Comparison of ENCODE assay signal across 8 cellular contexts in genomic region chr12:68610435-68611093, GRCh38. TPM values are rescaled to one million over a fixed set of nuclear protein-coding genes. Genes with fewer than 3 reads are reported as not detected.
A peak's percentile ranks its signal among the peaks of the same experiment; 100 is the strongest.
DNase-seq lines count a peak whose midpoint lies in the region; ATAC-seq lines count a peak whose summit lies in the region.

RAP1B (plus strand) TSS chr12:68610899; CDS start chr12:68648725, 37,826 bp downstream.

- peak within 1 kb of the TSS; percentile 97 for H3K9ac ChIP-seq in endocrine pancreas (ENCODE audit: control insufficient read depth, insufficient read depth, low read length)
- H3K9ac ChIP-seq in mesendoderm (ENCODE audit: low read length): peak within 1 kb of the TSS; percentile 93

- H3K23ac ChIP-seq in mesendoderm (ENCODE audit: low read length): peak within 1 kb of the TSS; percentile 15

- WGBS in mesendoderm (ENCODE audit: extremely low coverage, insufficient coverage, low lambda C conversion rate): no CpG with 5 or more reads among the region's 83 CpGs

- DNase-seq in COLO829 (ENCODE audit: low spot score) (peak; percentile 68), HT-29 (ENCODE audit: low spot score) (peak; percentile 86), NOMO-1 treated with DMSO at 0.1 percent for 48 hours (lab: John Stamatoyannopoulos, UW; ENCODE audit: unreplicated experiment) (peak; percentile 83), mesendoderm (peak; percentile 93)
- DNase-seq in activated CD8-positive, alpha-beta memory T cell treated with anti-CD3 and anti-CD28 coated beads, Interleukin-2, amount 10 ng/mL, durations not matched to agents 7 days and 5 days: peak; percentile 92
- DNase-seq in stimulated activated CD8-positive, alpha-beta memory T cell treated with anti-CD3 and anti-CD28 coated beads, Interleukin-12 subunit alpha, Interleukin-12 subunit beta, amount 100 ng/mL, for 4 hours (ENCODE audit: low read depth): peak; percentile 85

- peak within 1 kb of the TSS; percentile 96 for H2BK120ac ChIP-seq in mesendoderm (ENCODE audit: low read depth, low read length)

- H3K4me1 ChIP-seq in endocrine pancreas (ENCODE audit: control insufficient read depth, insufficient read depth, low read length) (peaks cover 19% of the 10 kb centered on the region), mesendoderm (ENCODE audit: control insufficient read depth, low read depth, low read length) (peaks cover 4% of the 10 kb centered on the region)

- peak within 1 kb of the TSS; percentile 100 for H3K27ac ChIP-seq in mesendoderm (ENCODE audit: low read depth, low read length)

- no peaks in the 10 kb centered on the region for H3K27me3 Mint-ChIP-seq in activated CD8-positive, alpha-beta memory T cell treated with anti-CD3 and anti-CD28 coated beads, Interleukin-2, amount 10 ng/mL, durations not matched to agents 7 days and 5 days

- H3K79me1 ChIP-seq in mesendoderm (ENCODE audit: low read length): no peaks in the 10 kb centered on the region

- ATAC-seq in GM21360 (IDR thresholded peaks at IDR 0.05; ENCODE audit: unreplicated experiment): peak; percentile 73
- ATAC-seq in activated CD8-positive, alpha-beta memory T cell treated with anti-CD3 and anti-CD28 coated beads, Interleukin-2, amount 10 ng/mL, durations not matched to agents 7 days and 5 days: peak; percentile 84

- peak within 1 kb of the TSS; percentile 94 for H3K56ac ChIP-seq in mesendoderm (ENCODE audit: low read length)

- H3K9me3 ChIP-seq in endocrine pancreas (ENCODE audit: control insufficient read depth, low read length): no peaks in the 10 kb centered on the region

- H3K4ac ChIP-seq in mesendoderm (ENCODE audit: low read depth, low read length): peak within 1 kb of the TSS; percentile 89

- peaks cover 39% of the 10 kb centered on the region for H3K4me1 Mint-ChIP-seq in activated CD8-positive, alpha-beta memory T cell treated with anti-CD3 and anti-CD28 coated beads, Interleukin-2, amount 10 ng/mL, durations not matched to agents 7 days and 5 days

- CTCF ChIA-PET in activated CD8-positive, alpha-beta memory T cell treated with anti-CD3 and anti-CD28 coated beads, Interleukin-2, amount 10 ng/mL, durations not matched to agents 7 days and 5 days (lab: Charles Lee): interaction anchor here (0.7 to 1.9 kb wide), 6 partner anchors 31 to 129 kb away, joined by 3 to 6 read pairs (median 3); no protein-coding TSS in a partner anchor

- H2BK15ac ChIP-seq in mesendoderm (replicated peaks; ENCODE audit: low read depth): no peak within 1 kb of the TSS

- H3K27me3 ChIP-seq in endocrine pancreas (ENCODE audit: control insufficient read depth, insufficient read depth, low read length): no peaks in the 10 kb centered on the region
- H3K27me3 ChIP-seq in mesendoderm (ENCODE audit: insufficient read depth, low read length, poor library complexity): no peaks in the 10 kb centered on the region

- peak within 1 kb of the TSS; percentile 80 for H3K4me2 ChIP-seq in mesendoderm (ENCODE audit: low read length)

- peaks cover 36% of the 10 kb centered on the region for H3K36me3 Mint-ChIP-seq in activated CD8-positive, alpha-beta memory T cell treated with anti-CD3 and anti-CD28 coated beads, Interleukin-2, amount 10 ng/mL, durations not matched to agents 7 days and 5 days

- no peak within 1 kb of the TSS for H2AK5ac ChIP-seq in mesendoderm (ENCODE audit: low read length)

- H3K36me3 ChIP-seq in endocrine pancreas (ENCODE audit: control insufficient read depth, insufficient read depth, low read length): no peaks in the 10 kb centered on the region
- H3K36me3 ChIP-seq in mesendoderm (ENCODE audit: control insufficient read depth, insufficient read depth, low read length): no peaks in the 10 kb centered on the region

- H3K27ac Mint-ChIP-seq in activated CD8-positive, alpha-beta memory T cell treated with anti-CD3 and anti-CD28 coated beads, Interleukin-2, amount 10 ng/mL, durations not matched to agents 7 days and 5 days: peak within 1 kb of the TSS; percentile 97

- H3K9me3 Mint-ChIP-seq in activated CD8-positive, alpha-beta memory T cell treated with anti-CD3 and anti-CD28 coated beads, Interleukin-2, amount 10 ng/mL, durations not matched to agents 7 days and 5 days (ENCODE audit: low read depth): no peaks in the 10 kb centered on the region

- peak within 1 kb of the TSS; percentile 68 for H2BK5ac ChIP-seq in mesendoderm (ENCODE audit: low read length)

- peak within 1 kb of the TSS; percentile 96 for H3K4me3 ChIP-seq in endocrine pancreas (ENCODE audit: control insufficient read depth, insufficient read depth, low read length)
- peak within 1 kb of the TSS; percentile 90 for H3K4me3 ChIP-seq in mesendoderm (ENCODE audit: low read length)

- peaks cover 37% of the 10 kb centered on the region for H3K79me2 ChIP-seq in mesendoderm (ENCODE audit: control insufficient read depth, insufficient read depth, low read length)

- peak within 1 kb of the TSS; percentile 76 for H4K8ac ChIP-seq in mesendoderm (ENCODE audit: low read depth, low read length)

- peak within 1 kb of the TSS; percentile 100 for H3K18ac ChIP-seq in mesendoderm (ENCODE audit: low read length)

- peak within 1 kb of the TSS; percentile 92 for H3K4me3 Mint-ChIP-seq in activated CD8-positive, alpha-beta memory T cell treated with anti-CD3 and anti-CD28 coated beads, Interleukin-2, amount 10 ng/mL, durations not matched to agents 7 days and 5 days

- H4K5ac ChIP-seq in mesendoderm (ENCODE audit: low read length): no peak within 1 kb of the TSS

RNA-seq across cellular contexts. Expression of gene RAP1B, which starts in this region (rescaled TPM):
- total RNA-seq in HT-29 (2014; rRNA removed; shearing (Covaris generic)): 57.8 and 58.9 TPM in 2 replicates
- total RNA-seq in activated CD8-positive, alpha-beta memory T cell treated with anti-CD3 and anti-CD28 coated beads, Interleukin-2, amount 10 ng/mL, durations not matched to agents 7 days and 5 days: 100 to 1,000 TPM; 211 to 252 TPM
- polyA plus RNA-seq in mesendoderm (2013, experiment 1 of 2): 121 TPM
- 122 TPM for polyA plus RNA-seq in mesendoderm (2013, experiment 2 of 2)

Comparison
In these comparisons a context has a peak if more than half of its experiments do, and no peak if none do; other contexts are left out.
1. Peak in every context shown above with its lines: DNase-seq, ATAC-seq, H3K4me3 ChIP-seq and H3K27ac ChIP-seq.